8 cellular contexts compared by ENCODE assay signal in the genomic region with DNA sequence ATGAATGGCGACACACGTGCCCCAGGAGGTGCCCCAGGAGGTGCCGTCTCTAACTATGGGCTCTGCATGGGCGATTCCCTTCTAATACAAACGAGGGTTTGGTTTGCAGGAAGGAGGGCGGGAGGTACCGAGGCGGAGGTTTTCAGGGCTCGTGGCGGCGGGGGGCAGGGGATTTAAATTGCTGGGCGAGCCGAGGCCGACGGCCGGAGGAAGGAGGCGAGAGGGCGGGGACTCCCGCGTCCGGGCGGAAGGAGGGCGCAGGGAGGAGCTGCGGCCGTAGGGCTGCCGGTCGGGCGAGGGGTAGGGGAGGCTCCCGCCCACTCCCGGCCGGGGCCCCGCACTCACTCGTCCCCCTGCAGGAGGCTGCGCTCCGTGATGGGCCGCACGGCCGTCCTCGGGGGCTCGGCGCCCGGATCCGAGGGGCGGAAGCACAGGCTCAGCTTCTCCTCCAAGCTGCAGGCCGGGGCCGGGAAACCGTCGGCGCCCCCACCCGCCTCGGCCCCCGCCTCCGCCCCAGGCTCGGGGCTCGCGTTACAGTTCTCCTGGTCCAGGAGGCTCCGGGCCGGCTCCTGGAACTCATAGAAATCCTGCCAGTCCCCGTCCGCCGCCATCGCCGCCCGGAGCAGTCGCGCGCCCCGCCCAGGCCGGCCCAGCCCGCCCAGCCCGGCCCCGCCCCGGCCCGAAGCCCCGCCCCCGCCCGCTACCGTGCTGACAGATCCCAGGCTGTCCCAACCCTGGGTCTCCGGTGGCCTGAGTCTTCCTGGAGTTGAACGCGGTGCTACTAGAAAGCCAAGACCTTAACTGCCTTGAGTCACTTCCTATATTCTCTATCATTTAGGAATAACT.
A peak's percentile ranks its signal among the peaks of the same experiment; 100 is the strongest.
DNase-seq lines count a peak whose midpoint lies in the region; ATAC-seq lines count a peak whose summit lies in the region.

Gene FEZ2 (minus strand): TSS at position 637 of the 846 bp plus-strand sequence. CDS start 26 bp downstream, at position 611.

- H3K27me3 Mint-ChIP-seq in central memory CD8-positive, alpha-beta T cell, result no peaks in the 10 kb centered on the region

- H3K4me3 Mint-ChIP-seq in central memory CD8-positive, alpha-beta T cell, result peak within 1 kb of the TSS; percentile 94

- H3K36me3 Mint-ChIP-seq in central memory CD8-positive, alpha-beta T cell (ENCODE audit: insufficient read depth), result peaks cover 4% of the 10 kb centered on the region

- DNase-seq in ACHN (peak; percentile 90), NCI-H2196 treated with DMSO at 0.1 percent for 48 hours (lab: John Stamatoyannopoulos, UW; ENCODE audit: unreplicated experiment) (peak; percentile 56), iris pigment epithelial cell (ENCODE audit: low read depth) (peak; percentile 80)
- DNase-seq in activated CD4-positive, CD25-positive, alpha-beta regulatory T cell treated with anti-CD3 and anti-CD28 coated beads, Interleukin-2, amount 50 U/mL, for 16 hours (ENCODE audit: low read depth, low spot score), result peak; percentile 21
- DNase-seq in central memory CD8-positive, alpha-beta T cell (ENCODE audit: low spot score in 2 of 2), result peak; percentile 26 to 35
- DNase-seq in stimulated activated CD4-positive, alpha-beta T cell treated with anti-CD3 and anti-CD28 coated beads, Interleukin-12 subunit alpha, Interleukin-12 subunit beta, amount 100 ng/mL, for 48 hours (ENCODE audit: low read depth in 2 of 3, low spot score in 1 of 3), result peak; percentile 42 to 71 (median 44)

- H3K27ac Mint-ChIP-seq in central memory CD8-positive, alpha-beta T cell (ENCODE audit: low read depth), result peak within 1 kb of the TSS; percentile 56

- H3K4me1 Mint-ChIP-seq in central memory CD8-positive, alpha-beta T cell, result peaks cover 44% of the 10 kb centered on the region

- in situ Hi-C loops in ACHN (cut with HindIII; ENCODE audit: low pct_ligation_motif_present, low pct_unique_long_range_greater_than_20kb, low sequenced_read_pairs), result no loop called here

- no peaks in the 10 kb centered on the region for H3K9me3 Mint-ChIP-seq in central memory CD8-positive, alpha-beta T cell

- ATAC-seq in GM18858 (IDR thresholded peaks at IDR 0.05; ENCODE audit: unreplicated experiment), result peak; percentile 98
- peak; percentile 100 for ATAC-seq in HG03064 (IDR thresholded peaks at IDR 0.05; ENCODE audit: low read depth, unreplicated experiment)
- peak; percentile 86 for ATAC-seq in central memory CD8-positive, alpha-beta T cell (replicated peaks; ENCODE audit: extremely low read depth, poor library complexity, severe bottlenecking)

Comparison
In these comparisons a context has a peak if more than half of its experiments do, and no peak if none do; other contexts are left out.
1. Peak in every context shown above with its lines: DNase-seq and ATAC-seq.
2. DNase-seq: peak in every context shown above with its lines; median percentile 90 in ACHN; 80 in iris pigment epithelial cell; 56 in NCI-H2196 treated with DMSO at 0.1 percent for 48 hours; 44 in stimulated activated CD4-positive, alpha-beta T cell treated with anti-CD3 and anti-CD28 coated beads, Interleukin-12 subunit alpha, Interleukin-12 subunit beta, amount 100 ng/mL, for 48 hours; 30 in central memory CD8-positive, alpha-beta T cell; 21 in activated CD4-positive, CD25-positive, alpha-beta regulatory T cell treated with anti-CD3 and anti-CD28 coated beads, Interleukin-2, amount 50 U/mL, for 16 hours.